Comparison of ENCODE assay signal across 18 cellular contexts in the genomic region with DNA sequence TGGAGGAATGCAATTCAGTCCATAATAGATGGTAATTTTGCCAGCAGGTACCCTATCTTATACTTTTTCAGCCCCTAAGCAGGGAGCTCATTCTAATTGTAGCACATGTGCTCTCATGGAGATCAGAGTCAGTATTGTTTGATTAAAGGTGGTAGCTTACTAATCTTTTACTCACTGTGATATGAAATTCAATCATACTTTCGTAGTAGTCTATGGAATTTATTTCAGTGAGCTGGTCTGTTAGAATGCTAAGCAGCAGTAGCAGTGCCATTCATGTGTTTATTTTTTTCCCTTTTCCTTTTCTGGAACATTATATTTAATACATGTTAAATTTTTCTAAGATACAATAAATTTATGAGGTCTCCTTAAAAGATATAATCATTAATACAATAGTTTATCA.
"Had no signal": no experiment of that assay in that cellular context is flagged by ENCODE, and none has a peak within 500 bp of the region (broad histone marks: within the 10 kb centered on the region; RNA-seq: fewer than 3 reads in every experiment).

No MANE protein-coding gene starts in this region.

- H3K9me3 ChIP-seq: sigmoid colon, thyroid gland had no signal

- H3K4me3 ChIP-seq: hepatocyte, lung, sigmoid colon, thyroid gland had no signal

- H3K36me3 ChIP-seq: sigmoid colon, thyroid gland had no signal

- ATAC-seq: activated CD8-positive, alpha-beta memory T cell treated with anti-CD3 and anti-CD28 coated beads, Interleukin-2, amount 10 ng/mL, durations not matched to agents 7 days and 5 days; activated T-helper 17 cell treated with anti-CD3 and anti-CD28 coated beads, Interleukin-2, amount 50 U/mL, for 72 hours; esophagus mucosa; stimulated activated naive B cell treated with anti-CD40 and anti-IgM and Interleukin-4, amounts not matched to agents 10 μg/mL and 1 μg/mL and 100 μg/mL, for 72 hours; T-cell; WTC11 had no signal

- FAIRE-seq: islet of Langerhans had no signal

- DNase-seq: activated CD4-positive, alpha-beta memory T cell treated with anti-CD3 and anti-CD28 coated beads, Interleukin-2, amount 10 ng/mL, durations not matched to agents 7 days and 5 days; activated CD4-positive, alpha-beta T cell treated with anti-CD3 and anti-CD28 coated beads for 48 hours; activated CD8-positive, alpha-beta memory T cell treated with anti-CD3 and anti-CD28 coated beads, Interleukin-2, amount 10 ng/mL, durations not matched to agents 7 days and 5 days; activated naive CD4-positive, alpha-beta T cell treated with anti-CD3 and anti-CD28 coated beads for 36 hours; activated T-cell treated with anti-CD3 and anti-CD28 coated beads, Interleukin-2, amount 50 U/mL, for 1 hour; aorta; effector CD8-positive, alpha-beta T cell; posterior cingulate gyrus; sigmoid colon; stimulated activated naive B cell treated with anti-CD40 and anti-IgM and Interleukin-4, amounts not matched to agents 10 μg/mL and 1 μg/mL and 100 μg/mL, for 72 hours; T-cell; thyroid gland had no signal

- H3K27me3 ChIP-seq: hepatocyte, sigmoid colon, thyroid gland had no signal
